9 cellular contexts compared by ENCODE assay signal in genomic region chr15:70362911-70363310, GRCh38.
DNase-seq lines count a peak whose midpoint lies in the region; ATAC-seq, FAIRE-seq and TF ChIP-seq lines count a peak whose summit lies in the region.
"Had no signal": no experiment of that assay in that cellular context is flagged by ENCODE, and none has a peak within 500 bp of the region (broad histone marks: within the 10 kb centered on the region; RNA-seq: fewer than 3 reads in every experiment).

No MANE protein-coding gene starts in this region.

- H3K4me1 ChIP-seq in mucosa of descending colon (ENCODE audit: low read depth): no peaks in the 10 kb centered on the region
- H3K4me1 ChIP-seq: vagina had no signal

- intact Hi-C loops in mucosa of descending colon (cut with DNase I, micrococcal nuclease): no loop called here

- no peak for TF ChIP-seq CTCF in mucosa of descending colon (IDR thresholded peaks at IDR 0.05)

- H3K36me3 ChIP-seq in mucosa of descending colon (ENCODE audit: low read depth): no peaks in the 10 kb centered on the region
- H3K36me3 ChIP-seq: vagina had no signal

- H3K4me3 ChIP-seq in mucosa of descending colon: no peak overlapping the region
- H3K4me3 ChIP-seq: vagina had no signal

- ATAC-seq in mucosa of descending colon (peak; percentile 66), HG03520 (IDR thresholded peaks at IDR 0.05; ENCODE audit: unreplicated experiment) (no peak)

- no peak for FAIRE-seq in RCC 7860 (lab: Jason Lieb, UNC)

- no peaks in the 10 kb centered on the region for H3K9me3 ChIP-seq in mucosa of descending colon
- H3K9me3 ChIP-seq: vagina had no signal

- DNase-seq in EL (peak; percentile 36), NCI-H146 (lab: John Stamatoyannopoulos, UW) (peak; percentile 75), dermis microvascular lymphatic vessel endothelial cell (ENCODE audit: low read depth in 2 of 2) (peak; percentile 29 to 61), mucosa of descending colon (peak in 2 of 3 donors; percentile 35 to 46), RCC 7860 (ENCODE audit: low spot score) (no peak), LoVo (ENCODE audit: low spot score) (no peak), occipital lobe (lab: John Stamatoyannopoulos, UW) (no peak)

Comparison
In these comparisons a context has a peak if more than half of its experiments do, and no peak if none do; other contexts are left out.
1. DNase-seq: peak in EL (single experiment), NCI-H146 (single experiment), dermis microvascular lymphatic vessel endothelial cell (2 of 2) and mucosa of descending colon (2 of 3); none in RCC 7860 (single experiment), LoVo (single experiment) and occipital lobe (single experiment).